ENCODE assay signal across 23 cellular contexts in genomic region chr11:119979716-119980115, GRCh38.
DNase-seq lines count a peak whose midpoint lies in the region; ATAC-seq and TF ChIP-seq lines count a peak whose summit lies in the region.
"Had no signal": no experiment of that assay in that cellular context is flagged by ENCODE, and none has a peak within 500 bp of the region (broad histone marks: within the 10 kb centered on the region; RNA-seq: fewer than 3 reads in every experiment).

No MANE protein-coding gene starts in this region.

- intact Hi-C loops in dorsolateral prefrontal cortex (cut with DNase I) (loop anchor here in 1 of 2 donors (5.0 kb wide), 1 partner anchor 33 kb away; no protein-coding TSS in a partner anchor), CD14-positive monocyte (cut with micrococcal nuclease) (no loop called here)

- H3K4me3 ChIP-seq in dorsolateral prefrontal cortex (no peak overlapping the region), osteoblast (ENCODE audit: insufficient read depth, low read length) (no peak overlapping the region)
- H3K4me3 ChIP-seq: A549; BLaER1 treated with 17β-estradiol and CSF1 and Interleukin-3, amounts not matched to agents 10 nM and 100 nM; GM12878 had no signal

- H3K9me3 Mint-ChIP-seq in CD14-positive monocyte = no peaks in the 10 kb centered on the region
- H3K9me3 Mint-ChIP-seq: CD4-positive, alpha-beta memory T cell; CD8-positive, alpha-beta memory T cell had no signal

- H3K36me3 ChIP-seq in osteoblast (ENCODE audit: insufficient read depth, low read length) = no peaks in the 10 kb centered on the region
- H3K36me3 ChIP-seq: BLaER1 treated with 17β-estradiol and CSF1 and Interleukin-3, amounts not matched to agents 10 nM and 100 nM had no signal

- ATAC-seq in GM18867 (IDR thresholded peaks at IDR 0.05; ENCODE audit: unreplicated experiment) = no peak
- ATAC-seq: A549, GM12878 had no signal

- no peak overlapping the region for H3K4me2 ChIP-seq in osteoblast (ENCODE audit: insufficient read depth, low read length)
- H3K4me2 ChIP-seq: A549; BLaER1 treated with 17β-estradiol and CSF1 and Interleukin-3, amounts not matched to agents 10 nM and 100 nM had no signal

- no peak overlapping the region for H2AFZ ChIP-seq in osteoblast (ENCODE audit: low read length)

- H3K4me3 Mint-ChIP-seq in CD14-positive monocyte = no peak overlapping the region
- H3K4me3 Mint-ChIP-seq: B cell; CD4-positive, alpha-beta memory T cell; CD4-positive, CD25-positive, alpha-beta regulatory T cell; CD8-positive, alpha-beta memory T cell had no signal

- H4K20me1 ChIP-seq in osteoblast (ENCODE audit: insufficient read depth, low read length) = no peaks in the 10 kb centered on the region

- H3K27ac ChIP-seq in dorsolateral prefrontal cortex (peak overlapping the region in 46 of 59 donors; percentile 1 to 99 (median 92)), osteoblast (ENCODE audit: low read depth, low read length) (no peak overlapping the region), substantia nigra (ENCODE audit: low read depth, low read length, poor library complexity, severe bottlenecking) (peak overlapping the region; percentile 96)
- H3K27ac ChIP-seq: 22Rv1; A549; BLaER1 treated with 17β-estradiol and CSF1 and Interleukin-3, amounts not matched to agents 10 nM and 100 nM; C4-2B had no signal

- H3K4me1 ChIP-seq in osteoblast (ENCODE audit: insufficient read depth, low read length) = no peaks in the 10 kb centered on the region
- H3K4me1 ChIP-seq: A549 had no signal

- TF ChIP-seq CTCF in dorsolateral prefrontal cortex (IDR thresholded peaks at IDR 0.05 in 54 of 56, conservative IDR thresholded peaks at IDR 0.05 in 2 of 56; ENCODE audit: low read depth in 1 of 56, partially characterized antibody in 56 of 56) (no peak), osteoblast (IDR thresholded peaks at IDR 0.05; ENCODE audit: extremely low read depth, low read depth, low read length) (no peak), CD14-positive monocyte (IDR thresholded peaks at IDR 0.05) (no peak)

- DNase-seq in GM03348 (ENCODE audit: low spot score) (peak; percentile 3), dorsolateral prefrontal cortex (no peak), osteoblast (ENCODE audit: insufficient read length, low spot score, missing footprints) (peak; percentile 42), substantia nigra (lab: John Stamatoyannopoulos, UW) (no peak), NCI-H1930 (lab: John Stamatoyannopoulos, UW) (no peak), DMS153 treated with DMSO at 0.1 percent for 48 hours (lab: John Stamatoyannopoulos, UW; ENCODE audit: unreplicated experiment) (no peak), CD14-positive monocyte (ENCODE audit: low spot score) (no peak)
- DNase-seq: AML-193; CD4-positive, alpha-beta memory T cell; CD4-positive, CD25-positive, alpha-beta regulatory T cell; CD8-positive, alpha-beta memory T cell; COR-L47; DMS 273 treated with DMSO at 0.1 percent for 48 hours; DMS153; DMS79 treated with DMSO at 0.1 percent for 48 hours; GF-D8 had no signal

- no peaks in the 10 kb centered on the region for H3K36me3 Mint-ChIP-seq in CD14-positive monocyte
- H3K36me3 Mint-ChIP-seq: CD4-positive, alpha-beta memory T cell; CD4-positive, CD25-positive, alpha-beta regulatory T cell; CD8-positive, alpha-beta memory T cell had no signal

- no peaks in the 10 kb centered on the region for H3K9me3 ChIP-seq in osteoblast (ENCODE audit: low read depth, low read length)
- H3K9me3 ChIP-seq: A549; BLaER1 treated with 17β-estradiol and CSF1 and Interleukin-3, amounts not matched to agents 10 nM and 100 nM had no signal

- H3K27me3 Mint-ChIP-seq in CD14-positive monocyte (ENCODE audit: low read depth in 3 of 3) = peaks cover 12 to 18% (median 17%) of the 10 kb centered on the region in 3 donors

- no peak overlapping the region for H3K27ac Mint-ChIP-seq in CD14-positive monocyte
- H3K27ac Mint-ChIP-seq: B cell; CD4-positive, alpha-beta memory T cell; CD4-positive, CD25-positive, alpha-beta regulatory T cell; CD8-positive, alpha-beta memory T cell had no signal

- H3K27me3 ChIP-seq in dorsolateral prefrontal cortex (no peaks in the 10 kb centered on the region), osteoblast (ENCODE audit: insufficient read depth, low read length) (peaks cover 10% of the 10 kb centered on the region)
- H3K27me3 ChIP-seq: BLaER1 treated with 17β-estradiol and CSF1 and Interleukin-3, amounts not matched to agents 10 nM and 100 nM had no signal

- no peaks in the 10 kb centered on the region for H3K4me1 Mint-ChIP-seq in CD14-positive monocyte
- H3K4me1 Mint-ChIP-seq: B cell; CD4-positive, alpha-beta memory T cell; CD4-positive, CD25-positive, alpha-beta regulatory T cell; CD8-positive, alpha-beta memory T cell had no signal

- H3K79me2 ChIP-seq in osteoblast (ENCODE audit: insufficient read depth, low read length) = no peaks in the 10 kb centered on the region

Comparison
In these comparisons a context has a peak if more than half of its experiments do, and no peak if none do; other contexts are left out.
1. DNase-seq: peak in GM03348 (single experiment) and osteoblast (single experiment); none in dorsolateral prefrontal cortex (0 of 10), substantia nigra (0 of 49), NCI-H1930 (0 of 2), DMS153 treated with DMSO at 0.1 percent for 48 hours (single experiment) and CD14-positive monocyte (single experiment).